ENCODE assay signal across 13 cellular contexts in genomic region chr15:40829155-40829554, GRCh38.
DNase-seq lines count a peak whose midpoint lies in the region; TF ChIP-seq lines count a peak whose summit lies in the region.
"Had no signal": no experiment of that assay in that cellular context is flagged by ENCODE, and none has a peak within 500 bp of the region (broad histone marks: within the 10 kb centered on the region; RNA-seq: fewer than 3 reads in every experiment).

No MANE protein-coding gene starts in this region.

- H3K36me3 ChIP-seq in HEK293 (ENCODE audit: control insufficient read depth in 2 of 2, insufficient read depth in 1 of 2, low read length in 2 of 2), result no peaks in the 10 kb centered on the region

- no peak for TF ChIP-seq CTCF in HEK293 (tag by site-specific recombination; IDR thresholded peaks at IDR 0.05)
- TF ChIP-seq CTCF in coronary artery (IDR thresholded peaks at IDR 0.05), result no peak

- DNase-seq in RPMI8226 (peak; percentile 65), coronary artery (ENCODE audit: low spot score) (no peak), SHP77 (lab: John Stamatoyannopoulos, UW) (no peak)
- DNase-seq: activated B cell treated with CpG ODN at 0.5 μM for 24 hours, activated gamma-delta T cell treated with Interleukin-2 at 50 U/mL for 16 hours, Calu3, immature natural killer cell, NCI-H1694, NCI-H510A treated with DMSO at 0.1 percent for 48 hours, retina, T-helper 1 cell had no signal

- H3K9me3 ChIP-seq in HEK293 (ENCODE audit: control insufficient read depth, insufficient read depth, low read depth, low read length), result no peaks in the 10 kb centered on the region

- POLR2A ChIA-PET in HEK293 (lab: Yijun Ruan, JAX), result no interaction called here

- H3K4me3 ChIP-seq in HEK293 (ENCODE audit: low read depth, low read length), result no peak overlapping the region
- no peak overlapping the region for H3K4me3 ChIP-seq in coronary artery

- H3K27ac ChIP-seq in HEK293 (ENCODE audit: extremely low read depth, low read depth, low read length) (no peak overlapping the region), coronary artery (no peak overlapping the region)
- H3K27ac ChIP-seq: KMS-11 had no signal

- no peaks in the 10 kb centered on the region for H3K4me1 ChIP-seq in HEK293 (ENCODE audit: control insufficient read depth, insufficient read depth, low read length)

- CTCF ChIA-PET in HEK293 (lab: Yijun Ruan, JAX), result interaction anchor here (0.9 kb wide), 1 partner anchor 29 kb away, joined by 5 read pairs; no protein-coding TSS in a partner anchor

TF ChIP-seq in HEK293, 187 proteins besides CTCF, POLR2A, EP300 and RAD21:
- TF ChIP-seq ZNF398 (tag by site-specific recombination; IDR thresholded peaks at IDR 0.05) (no peak), ZNF701 (tag by site-specific recombination; IDR thresholded peaks at IDR 0.05) (no peak), PRDM10 (tag by site-specific recombination; IDR thresholded peaks at IDR 0.05) (peak; percentile 45; the same call in 1 of the 2 replicates), OSR2 (tag by site-specific recombination; IDR thresholded peaks at IDR 0.05) (no peak), ZNF791 (tag by site-specific recombination; IDR thresholded peaks at IDR 0.05) (no peak)
